1 cellular context compared by ENCODE assay signal in the genomic region with DNA sequence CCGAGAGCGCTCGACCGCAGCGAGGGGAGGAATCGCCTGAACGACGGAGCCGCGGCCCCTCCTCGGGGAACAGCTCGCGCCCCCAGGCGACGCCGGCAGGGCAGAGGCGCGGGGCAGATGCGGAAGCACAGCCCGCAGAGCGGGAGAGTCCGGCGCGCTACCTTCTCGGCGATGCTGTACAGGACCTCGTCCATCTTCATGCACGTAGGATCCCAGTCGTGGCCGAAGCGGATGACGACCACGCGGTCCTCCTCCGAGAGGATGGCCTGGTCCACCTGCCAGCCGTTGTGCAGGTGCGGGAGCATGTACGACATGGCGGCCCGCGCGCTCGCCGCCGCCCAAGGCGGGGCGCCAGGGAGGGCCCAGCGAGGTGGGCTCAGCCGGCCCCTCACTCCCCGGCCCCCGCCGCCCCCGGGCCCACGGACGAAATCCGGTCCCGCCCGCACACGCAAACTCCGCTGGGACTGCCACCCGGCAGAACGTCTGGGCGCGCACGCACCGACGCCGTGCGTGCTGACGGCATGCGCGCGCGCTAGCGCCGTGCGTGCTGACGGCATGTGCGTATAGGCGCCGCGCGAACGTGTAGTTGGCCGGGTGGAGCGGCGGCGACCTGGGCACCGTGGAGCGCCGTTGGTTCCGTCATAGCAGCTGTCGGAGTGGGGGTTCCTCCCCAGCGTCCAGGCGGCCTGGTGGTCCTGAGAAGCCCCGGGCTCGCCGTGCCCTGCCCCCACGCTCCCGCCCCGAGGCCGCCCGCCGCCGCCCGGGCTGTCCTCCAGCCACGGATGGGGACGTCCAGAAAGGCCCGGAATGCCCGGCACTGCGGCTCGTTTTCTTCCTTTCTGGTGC.
A peak's percentile ranks its signal among the peaks of the same experiment; 100 is the strongest.
TF ChIP-seq lines count a peak whose summit lies in the region.

A gene with protein sequence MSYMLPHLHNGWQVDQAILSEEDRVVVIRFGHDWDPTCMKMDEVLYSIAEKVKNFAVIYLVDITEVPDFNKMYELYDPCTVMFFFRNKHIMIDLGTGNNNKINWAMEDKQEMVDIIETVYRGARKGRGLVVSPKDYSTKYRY (minus strand): TSS at position 485 of the 846 bp plus-strand sequence. CDS start 171 bp downstream, at position 314.

TF ChIP-seq in HepG2, 621 proteins besides CTCF, POLR2A, EP300 and RAD21 (continued from another document):
- TF ChIP-seq, protein P1, sequence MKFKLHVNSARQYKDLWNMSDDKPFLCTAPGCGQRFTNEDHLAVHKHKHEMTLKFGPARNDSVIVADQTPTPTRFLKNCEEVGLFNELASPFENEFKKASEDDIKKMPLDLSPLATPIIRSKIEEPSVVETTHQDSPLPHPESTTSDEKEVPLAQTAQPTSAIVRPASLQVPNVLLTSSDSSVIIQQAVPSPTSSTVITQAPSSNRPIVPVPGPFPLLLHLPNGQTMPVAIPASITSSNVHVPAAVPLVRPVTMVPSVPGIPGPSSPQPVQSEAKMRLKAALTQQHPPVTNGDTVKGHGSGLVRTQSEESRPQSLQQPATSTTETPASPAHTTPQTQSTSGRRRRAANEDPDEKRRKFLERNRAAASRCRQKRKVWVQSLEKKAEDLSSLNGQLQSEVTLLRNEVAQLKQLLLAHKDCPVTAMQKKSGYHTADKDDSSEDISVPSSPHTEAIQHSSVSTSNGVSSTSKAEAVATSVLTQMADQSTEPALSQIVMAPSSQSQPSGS (CRISPR knock-in tag; IDR thresholded peaks at IDR 0.05): peak; percentile 84
